8 cellular contexts compared by ENCODE assay signal in the genomic region with DNA sequence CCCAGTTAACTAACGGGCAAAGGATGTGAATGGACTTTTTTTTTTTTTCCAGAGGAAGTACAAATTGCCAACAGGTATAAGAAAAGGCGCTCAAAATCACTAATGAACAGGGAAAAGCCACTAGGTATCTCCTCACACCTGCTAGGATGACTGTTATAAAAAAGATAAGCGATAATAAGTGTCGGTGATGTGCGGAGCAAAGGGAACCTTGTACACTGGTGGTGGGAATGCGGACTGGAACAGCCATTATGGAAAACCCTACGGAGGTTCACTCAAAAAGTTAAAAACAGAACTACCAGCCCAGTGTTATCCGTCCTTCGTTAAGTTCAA. TPM values are rescaled to one million over a fixed set of nuclear protein-coding genes. Genes with fewer than 3 reads are reported as not detected.
DNase-seq lines count a peak whose midpoint lies in the region; ATAC-seq and TF ChIP-seq lines count a peak whose summit lies in the region.

No MANE protein-coding gene starts in this region.

- no peaks in the 10 kb centered on the region for H3K9me2 ChIP-seq in GM23248 (ENCODE audit: insufficient read depth)

- DNase-seq in GM23248, result peak; percentile 41
- DNase-seq in activated T-helper 1 cell treated with anti-CD3 and anti-CD28 coated beads, Interleukin-12 subunit alpha, Interleukin-12 subunit beta, Interleukin-2, Interleukin-4 antibody, amounts not matched to agents 30 ng/mL and 10 ng/mL and 1 ng/mL, durations not matched to agents 14 hours and 24 hours and 36 hours (ENCODE audit: low spot score), result no peak
- DNase-seq in progenitor cell of endocrine pancreas (ENCODE audit: low spot score, unreplicated experiment), result no peak
- DNase-seq in superior temporal gyrus (ENCODE audit: extremely low spot score), result no peak
- no peak for DNase-seq in activated CD8-positive, alpha-beta memory T cell treated with anti-CD3 and anti-CD28 coated beads, Interleukin-2, amount 50 U/mL, for 48 hours
- DNase-seq in effector memory CD8-positive, alpha-beta T cell, result no peak

- H3K4me1 ChIP-seq in GM23248 (ENCODE audit: insufficient read depth) (peaks cover 17% of the 10 kb centered on the region), gastroesophageal sphincter (peaks cover 11 to 32% (median 11%) of the 10 kb centered on the region in 3 donors)

- H3K36me3 Mint-ChIP-seq in activated T-helper 1 cell treated with anti-CD3 and anti-CD28 coated beads, Interleukin-12 subunit alpha, Interleukin-12 subunit beta, Interleukin-2, Interleukin-4 antibody, amounts not matched to agents 30 ng/mL and 10 ng/mL and 1 ng/mL, durations not matched to agents 14 hours and 24 hours and 36 hours (ENCODE audit: low read depth), result no peaks in the 10 kb centered on the region
- H3K36me3 Mint-ChIP-seq in progenitor cell of endocrine pancreas (ENCODE audit: insufficient read depth), result no peaks in the 10 kb centered on the region
- no peaks in the 10 kb centered on the region for H3K36me3 Mint-ChIP-seq in effector memory CD8-positive, alpha-beta T cell (ENCODE audit: insufficient read depth)

- peaks cover 10% of the 10 kb centered on the region for H3K4me1 Mint-ChIP-seq in activated T-helper 1 cell treated with anti-CD3 and anti-CD28 coated beads, Interleukin-12 subunit alpha, Interleukin-12 subunit beta, Interleukin-2, Interleukin-4 antibody, amounts not matched to agents 30 ng/mL and 10 ng/mL and 1 ng/mL, durations not matched to agents 14 hours and 24 hours and 36 hours (ENCODE audit: low read depth)
- peaks cover 18% of the 10 kb centered on the region for H3K4me1 Mint-ChIP-seq in progenitor cell of endocrine pancreas (ENCODE audit: low read depth)
- H3K4me1 Mint-ChIP-seq in effector memory CD8-positive, alpha-beta T cell (ENCODE audit: low read depth in 2 of 2), result peaks cover 0 to 4% of the 10 kb centered on the region in 2 donors

- TF ChIP-seq CTCF in gastroesophageal sphincter (IDR thresholded peaks at IDR 0.05) (no peak), progenitor cell of endocrine pancreas (IDR thresholded peaks at IDR 0.05; ENCODE audit: unreplicated experiment) (no peak)

- in situ Hi-C loops in GM23248 (cut with MboI), result loop anchor here (25.0 kb wide), 1 partner anchor 606 kb away; no protein-coding TSS in a partner anchor

- peaks cover 26% of the 10 kb centered on the region for H3K79me2 ChIP-seq in GM23248 (ENCODE audit: insufficient read depth)

- 61 to 62% methylated on average over 9 of the region's 9 CpGs for WGBS in GM23248 (ENCODE audit: low coverage in 1 of 2, low lambda C conversion rate in 2 of 2, missing lambda C conversion rate in 2 of 2), 2 experiments
- WGBS in gastroesophageal sphincter (ENCODE audit: low coverage in 1 of 2), 2 donors, result 60 to 67% methylated on average over 3 to 9 of the region's 9 CpGs

- H3K36me3 ChIP-seq in GM23248 (ENCODE audit: low read depth), result no peaks in the 10 kb centered on the region
- H3K36me3 ChIP-seq in gastroesophageal sphincter, result no peaks in the 10 kb centered on the region

- ATAC-seq in gastroesophageal sphincter (no peak), HG03039 (IDR thresholded peaks at IDR 0.05; ENCODE audit: unreplicated experiment) (no peak)
- no peak for ATAC-seq in effector memory CD8-positive, alpha-beta T cell (replicated peaks)

- H3K27me3 ChIP-seq in GM23248 (replicated peaks; ENCODE audit: insufficient read depth), result no peaks in the 10 kb centered on the region
- H3K27me3 ChIP-seq in gastroesophageal sphincter, result no peaks in the 10 kb centered on the region

- peak overlapping the region; percentile 78 for H3K4me2 ChIP-seq in GM23248 (ENCODE audit: unreplicated experiment)

- H3K27me3 Mint-ChIP-seq in activated T-helper 1 cell treated with anti-CD3 and anti-CD28 coated beads, Interleukin-12 subunit alpha, Interleukin-12 subunit beta, Interleukin-2, Interleukin-4 antibody, amounts not matched to agents 30 ng/mL and 10 ng/mL and 1 ng/mL, durations not matched to agents 14 hours and 24 hours and 36 hours (ENCODE audit: insufficient read depth), result peaks cover 26% of the 10 kb centered on the region
- no peaks in the 10 kb centered on the region for H3K27me3 Mint-ChIP-seq in progenitor cell of endocrine pancreas
- peaks cover 15 to 30% of the 10 kb centered on the region in 2 donors for H3K27me3 Mint-ChIP-seq in effector memory CD8-positive, alpha-beta T cell

- H3F3A ChIP-seq in GM23248 (ENCODE audit: insufficient read depth), result peaks cover 39% of the 10 kb centered on the region

- H2AFZ ChIP-seq in GM23248, result peak overlapping the region; percentile 100

- intact Hi-C loops in activated T-helper 1 cell treated with anti-CD3 and anti-CD28 coated beads, Interleukin-12 subunit alpha, Interleukin-12 subunit beta, Interleukin-2, Interleukin-4 antibody, amounts not matched to agents 30 ng/mL and 10 ng/mL and 1 ng/mL, durations not matched to agents 14 hours and 24 hours and 36 hours (cut with micrococcal nuclease), result loop anchor here (1.0 to 5.0 kb wide), 2 partner anchors 229 to 579 kb away; partner anchors contain the start of gene SHPRH

- peak overlapping the region; percentile 92 for H3K9ac ChIP-seq in GM23248

- H3K9me3 ChIP-seq in GM23248 (ENCODE audit: low read depth) (no peaks in the 10 kb centered on the region), gastroesophageal sphincter (no peaks in the 10 kb centered on the region)

- peak overlapping the region; percentile 53 for H3K4me3 Mint-ChIP-seq in activated T-helper 1 cell treated with anti-CD3 and anti-CD28 coated beads, Interleukin-12 subunit alpha, Interleukin-12 subunit beta, Interleukin-2, Interleukin-4 antibody, amounts not matched to agents 30 ng/mL and 10 ng/mL and 1 ng/mL, durations not matched to agents 14 hours and 24 hours and 36 hours
- peak overlapping the region; percentile 65 for H3K4me3 Mint-ChIP-seq in progenitor cell of endocrine pancreas (ENCODE audit: low read depth)
- no peak overlapping the region for H3K4me3 Mint-ChIP-seq in effector memory CD8-positive, alpha-beta T cell

- H3K27ac Mint-ChIP-seq in activated T-helper 1 cell treated with anti-CD3 and anti-CD28 coated beads, Interleukin-12 subunit alpha, Interleukin-12 subunit beta, Interleukin-2, Interleukin-4 antibody, amounts not matched to agents 30 ng/mL and 10 ng/mL and 1 ng/mL, durations not matched to agents 14 hours and 24 hours and 36 hours, result no peak overlapping the region
- H3K27ac Mint-ChIP-seq in progenitor cell of endocrine pancreas, result peak overlapping the region; percentile 85
- H3K27ac Mint-ChIP-seq in effector memory CD8-positive, alpha-beta T cell, result no peak overlapping the region

- peak overlapping the region; percentile 92 for H3K27ac ChIP-seq in GM23248
- H3K27ac ChIP-seq in gastroesophageal sphincter, result peak overlapping the region; percentile 90 to 99 (median 92)

- H3K9me3 Mint-ChIP-seq in activated T-helper 1 cell treated with anti-CD3 and anti-CD28 coated beads, Interleukin-12 subunit alpha, Interleukin-12 subunit beta, Interleukin-2, Interleukin-4 antibody, amounts not matched to agents 30 ng/mL and 10 ng/mL and 1 ng/mL, durations not matched to agents 14 hours and 24 hours and 36 hours, result no peaks in the 10 kb centered on the region
- H3K9me3 Mint-ChIP-seq in progenitor cell of endocrine pancreas (ENCODE audit: low read depth), result no peaks in the 10 kb centered on the region
- peaks cover 0 to 11% of the 10 kb centered on the region in 2 donors for H3K9me3 Mint-ChIP-seq in effector memory CD8-positive, alpha-beta T cell

- TF ChIP-seq POLR2A in gastroesophageal sphincter (IDR thresholded peaks at IDR 0.05), result no peak

- no peak for TF ChIP-seq EP300 in gastroesophageal sphincter (IDR thresholded peaks at IDR 0.05)

- no peaks in the 10 kb centered on the region for H4K20me1 ChIP-seq in GM23248 (ENCODE audit: insufficient read depth)

- H3K4me3 ChIP-seq in GM23248 (peak overlapping the region; percentile 80), gastroesophageal sphincter (peak overlapping the region; percentile 62 to 70)

RNA-seq across cellular contexts. Expression of gene RAB32, which starts 0.8 kb away (rescaled TPM):
- 103 and 165 TPM in 2 replicates for total RNA-seq in GM23248 (2014; rRNA removed; shearing (Covaris generic))
- 236 and 239 TPM in 2 replicates for polyA plus RNA-seq in GM23248 (2016; fragmentation: Nextera tagmentation; extraction: Ambion mirVana)
- total RNA-seq in activated T-helper 1 cell treated with anti-CD3 and anti-CD28 coated beads, Interleukin-12 subunit alpha, Interleukin-12 subunit beta, Interleukin-2, Interleukin-4 antibody, amounts not matched to agents 30 ng/mL and 10 ng/mL and 1 ng/mL, durations not matched to agents 14 hours and 24 hours and 36 hours, result 1.1 and 1.3 TPM in 2 replicates
- 10 to 100 TPM; 23.0 to 47.4 (median 34.1) TPM for total RNA-seq in gastroesophageal sphincter
- 19.1 and 20.1 TPM in 2 replicates for total RNA-seq in progenitor cell of endocrine pancreas

RNA-seq across cellular contexts. Expression of gene ADGB, which starts 55.9 kb away (rescaled TPM):
- not detected in 2 replicates for total RNA-seq in GM23248 (2014; rRNA removed; shearing (Covaris generic))
- not detected in 2 replicates for polyA plus RNA-seq in GM23248 (2016; fragmentation: Nextera tagmentation; extraction: Ambion mirVana)
- not detected in 2 replicates for total RNA-seq in activated T-helper 1 cell treated with anti-CD3 and anti-CD28 coated beads, Interleukin-12 subunit alpha, Interleukin-12 subunit beta, Interleukin-2, Interleukin-4 antibody, amounts not matched to agents 30 ng/mL and 10 ng/mL and 1 ng/mL, durations not matched to agents 14 hours and 24 hours and 36 hours
- total RNA-seq in gastroesophageal sphincter (not detected), progenitor cell of endocrine pancreas (0.04 TPM in 1 of 2 replicates, not detected in the other)

Comparison
In these comparisons a context has a peak if more than half of its experiments do, and no peak if none do; other contexts are left out.
1. H3K4me3 Mint-ChIP-seq: peak in activated T-helper 1 cell treated with anti-CD3 and anti-CD28 coated beads, Interleukin-12 subunit alpha, Interleukin-12 subunit beta, Interleukin-2, Interleukin-4 antibody, amounts not matched to agents 30 ng/mL and 10 ng/mL and 1 ng/mL, durations not matched to agents 14 hours and 24 hours and 36 hours (single experiment) and progenitor cell of endocrine pancreas (single experiment); none in effector memory CD8-positive, alpha-beta T cell (0 of 2).